ENCODE assay signal across 8 cellular contexts in genomic region chr11:12724301-12725046, GRCh38. TPM values are rescaled to one million over a fixed set of nuclear protein-coding genes. Genes with fewer than 3 reads are reported as not detected.
DNase-seq lines count a peak whose midpoint lies in the region; ATAC-seq and TF ChIP-seq lines count a peak whose summit lies in the region.

No MANE protein-coding gene starts in this region.

- peak; percentile 86 for DNase-seq in HCEC 1CT
- DNase-seq in NCI-H460 (ENCODE audit: extremely low read depth, low read depth) = peak; percentile 78
- peak; percentile 79 for DNase-seq in lung (ENCODE audit: low spot score)
- DNase-seq in activated CD8-positive, alpha-beta memory T cell treated with anti-CD3 and anti-CD28 coated beads for 24 hours = no peak
- DNase-seq in cerebellar cortex (ENCODE audit: low spot score) = no peak

- no peak for ATAC-seq in lung (ENCODE audit: insufficient read depth, low FRiP score)
- no peak for ATAC-seq in GM21528 (IDR thresholded peaks at IDR 0.05; ENCODE audit: low FRiP score, unreplicated experiment)
- ATAC-seq in GM21737 (IDR thresholded peaks at IDR 0.05; ENCODE audit: unreplicated experiment) = no peak

- 49 to 73% methylated on average over 14 of the region's 14 CpGs for WGBS in lung, 2 donors

- H3K9ac ChIP-seq in duodenal mucosa (ENCODE audit: low read depth in 1 of 2, low read length in 2 of 2) = peak overlapping the region; percentile 35 to 36

- H3K27ac ChIP-seq in duodenal mucosa (ENCODE audit: low read depth, low read length) = peak overlapping the region; percentile 81
- peak overlapping the region; percentile 10 to 94 for H3K27ac ChIP-seq in lung (ENCODE audit: low read depth in 1 of 2, low read length in 1 of 2)

- H3K4me3 ChIP-seq in duodenal mucosa (ENCODE audit: low read depth in 1 of 2, low read length in 2 of 2) (peak overlapping the region; percentile 34 to 38), lung (no peak overlapping the region)

- no peak for TF ChIP-seq CTCF in lung (IDR thresholded peaks at IDR 0.05; ENCODE audit: control extremely low read depth, extremely low read depth)

- H3K4me1 ChIP-seq in duodenal mucosa (ENCODE audit: control insufficient read depth in 1 of 2, insufficient read depth in 2 of 2, low read length in 2 of 2) (peaks cover 18 to 38% of the 10 kb centered on the region in 2 donors), lung (ENCODE audit: control insufficient read depth in 2 of 2, insufficient read depth in 2 of 2, low read length in 2 of 2) (peaks cover 22 to 43% of the 10 kb centered on the region in 2 donors)

- no peaks in the 10 kb centered on the region for H3K36me3 ChIP-seq in duodenal mucosa (ENCODE audit: control insufficient read depth in 1 of 2, insufficient read depth in 2 of 2, low read length in 2 of 2)
- no peaks in the 10 kb centered on the region for H3K36me3 ChIP-seq in lung (ENCODE audit: control insufficient read depth in 2 of 2, insufficient read depth in 2 of 2, low read length in 2 of 2)

- H3K27me3 ChIP-seq in duodenal mucosa (ENCODE audit: control insufficient read depth in 1 of 2, insufficient read depth in 2 of 2, low read length in 2 of 2) (no peaks in the 10 kb centered on the region), lung (ENCODE audit: control insufficient read depth, insufficient read depth) (no peaks in the 10 kb centered on the region)

- H3K9me3 ChIP-seq in duodenal mucosa (ENCODE audit: control insufficient read depth in 1 of 2, low read length in 2 of 2) (no peaks in the 10 kb centered on the region), lung (ENCODE audit: control insufficient read depth in 2 of 2, insufficient read depth in 1 of 2, low read length in 1 of 2) (no peaks in the 10 kb centered on the region)

RNA-seq across cellular contexts. Expression of gene TEAD1, which starts 50.3 kb away (rescaled TPM):
- 123 and 136 TPM in 2 replicates for total RNA-seq in NCI-H460 (2014; rRNA removed; shearing (Covaris generic))
- 49.1 and 64.5 TPM in 2 replicates for polyA plus RNA-seq in NCI-H460 (2014; cell fraction: nucleus; rRNA removed)
- total RNA-seq in lung = 100 to 1,000 TPM in 1 of 2 donors, 10 to 100 TPM in 1; 65.3 to 141 TPM
- polyA plus RNA-seq in lung = 10 to 100 TPM in 1 of 2 donors, 1 to 10 TPM in 1; 7.7 to 12.3 TPM

Comparison
In these comparisons a context has a peak if more than half of its experiments do, and no peak if none do; other contexts are left out.
1. DNase-seq: peak in HCEC 1CT (single experiment), NCI-H460 (single experiment) and lung (single experiment); none in activated CD8-positive, alpha-beta memory T cell treated with anti-CD3 and anti-CD28 coated beads for 24 hours (single experiment) and cerebellar cortex (single experiment).